Comparison of ENCODE assay signal across 1 cellular context in the genomic region with DNA sequence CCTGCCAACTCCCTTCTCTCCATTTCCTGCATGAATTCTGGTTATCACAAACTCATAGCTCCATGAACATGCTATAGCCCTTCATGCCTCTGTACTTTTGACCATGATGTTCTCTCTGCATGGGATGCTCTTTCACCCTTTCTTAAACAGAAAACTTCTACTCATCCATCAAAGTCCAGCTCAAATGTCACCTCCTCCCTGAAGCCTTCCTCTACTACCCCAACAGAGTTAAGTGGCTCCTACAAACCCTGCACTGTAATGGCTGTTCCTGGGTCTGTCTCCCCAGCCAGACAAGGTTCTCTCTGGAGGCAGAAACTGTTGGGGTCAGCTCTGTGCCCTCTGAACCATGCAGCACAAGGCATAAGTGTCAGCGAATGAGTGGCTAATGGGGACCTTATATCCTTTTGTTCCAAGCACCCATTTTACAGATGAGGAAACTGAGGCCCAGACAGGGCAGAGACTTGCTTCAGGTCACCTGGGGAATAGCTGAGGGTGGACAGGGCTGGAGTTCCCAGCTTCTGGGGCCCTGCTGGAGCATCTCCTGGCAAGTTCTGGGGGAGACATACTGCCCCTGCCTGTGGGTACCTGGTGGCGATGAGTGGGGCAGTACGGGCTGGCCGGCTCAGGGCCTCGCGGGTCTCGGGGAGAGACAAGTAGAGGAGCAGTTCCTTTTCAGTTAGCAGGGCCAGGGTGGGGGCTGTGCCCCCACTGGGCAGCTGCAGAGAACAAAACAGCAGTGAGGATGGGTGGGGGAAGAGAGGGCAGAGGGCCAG.
TF ChIP-seq lines count a peak whose summit lies in the region.

No MANE protein-coding gene starts in this region.

TF ChIP-seq in HepG2, 621 proteins besides CTCF, POLR2A, EP300 and RAD21:
- no peak for TF ChIP-seq TARDBP (CRISPR knock-in tag; IDR thresholded peaks at IDR 0.05)
- no peak for TF ChIP-seq MEF2D (CRISPR knock-in tag; IDR thresholded peaks at IDR 0.05)
- TF ChIP-seq RORA (CRISPR knock-in tag; IDR thresholded peaks at IDR 0.05), result no peak
- TF ChIP-seq ZNF605 (CRISPR knock-in tag; IDR thresholded peaks at IDR 0.05), result no peak
- TF ChIP-seq ZNF577 (CRISPR knock-in tag; IDR thresholded peaks at IDR 0.05; ENCODE audit: borderline replicate concordance, low read depth), result no peak
- no peak for TF ChIP-seq KLF9 (CRISPR knock-in tag; IDR thresholded peaks at IDR 0.05; ENCODE audit: low read depth)
- TF ChIP-seq ZKSCAN1 (IDR thresholded peaks at IDR 0.05; ENCODE audit: low read length), result no peak
- 0 out of 2 replicates have a peak, but pooled peaks have one; percentile 15 for TF ChIP-seq RXRA (CRISPR knock-in tag; IDR thresholded peaks at IDR 0.05)
- TF ChIP-seq, protein P1, sequence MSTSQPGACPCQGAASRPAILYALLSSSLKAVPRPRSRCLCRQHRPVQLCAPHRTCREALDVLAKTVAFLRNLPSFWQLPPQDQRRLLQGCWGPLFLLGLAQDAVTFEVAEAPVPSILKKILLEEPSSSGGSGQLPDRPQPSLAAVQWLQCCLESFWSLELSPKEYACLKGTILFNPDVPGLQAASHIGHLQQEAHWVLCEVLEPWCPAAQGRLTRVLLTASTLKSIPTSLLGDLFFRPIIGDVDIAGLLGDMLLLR (CRISPR knock-in tag; IDR thresholded peaks at IDR 0.05), result peak; percentile 33; the same call in 1 of the 2 replicates
- no peak for TF ChIP-seq ZNF33A (CRISPR knock-in tag; IDR thresholded peaks at IDR 0.05; ENCODE audit: borderline replicate concordance)
- peak; percentile 23 for TF ChIP-seq AGO2 (optimal IDR thresholded peaks at IDR 0.05; ENCODE audit: low read depth, low read length)
- TF ChIP-seq ZNF33B (CRISPR knock-in tag; IDR thresholded peaks at IDR 0.05), result no peak
- no peak for TF ChIP-seq MED13 (CRISPR knock-in tag; IDR thresholded peaks at IDR 0.05)
- peak; percentile 52; the same call in 1 of the 2 replicates for TF ChIP-seq CHD4 (IDR thresholded peaks at IDR 0.05; ENCODE audit: borderline replicate concordance, low read length)
- peak; percentile 95 for TF ChIP-seq ZNF629 (CRISPR knock-in tag; conservative IDR thresholded peaks at IDR 0.05)
- TF ChIP-seq ZNF501 (CRISPR knock-in tag; IDR thresholded peaks at IDR 0.05), result no peak
- peak; percentile 63; the same call in 1 of the 2 replicates for TF ChIP-seq ZMYM3 (CRISPR knock-in tag; IDR thresholded peaks at IDR 0.05)
TF ChIP-seq in HepG2: peak in this region for 6.
